In the genomic region with DNA sequence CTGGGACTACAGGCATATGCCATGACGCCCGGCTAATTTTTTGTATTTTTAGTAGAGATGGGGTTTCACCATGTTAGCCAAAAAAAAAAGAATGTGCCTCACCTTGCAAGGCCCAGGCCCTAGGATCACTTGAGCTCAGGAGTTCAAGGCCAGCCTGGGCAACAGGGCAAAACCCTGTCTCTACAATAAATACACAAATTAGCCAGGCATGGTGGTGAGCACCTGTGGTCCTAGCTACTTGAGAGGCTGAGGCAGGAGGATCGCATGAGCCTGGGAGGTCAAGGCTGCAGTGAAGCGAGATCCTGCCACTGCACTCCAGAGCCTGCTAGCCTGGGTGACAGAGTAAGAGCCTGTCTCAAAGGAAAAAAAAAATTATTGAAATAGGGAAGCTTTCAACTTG, we compare ENCODE assay signal across 25 cellular contexts. TPM values are rescaled to one million over a fixed set of nuclear protein-coding genes. Genes with fewer than 3 reads are reported as not detected.
DNase-seq lines count a peak whose midpoint lies in the region; ATAC-seq, FAIRE-seq and TF ChIP-seq lines count a peak whose summit lies in the region.
"Had no signal": no experiment of that assay in that cellular context is flagged by ENCODE, and none has a peak within 500 bp of the region (broad histone marks: within the 10 kb centered on the region; RNA-seq: fewer than 3 reads in every experiment).

No MANE protein-coding gene starts in this region.

- H3K9ac ChIP-seq in Loucy (ENCODE audit: low read depth, low read length, poor library complexity, severe bottlenecking): no peak overlapping the region
- no peak overlapping the region for H3K9ac ChIP-seq in K562 (ENCODE audit: insufficient read depth in 1 of 2, low read depth in 2 of 2, low read length in 2 of 2)
- H3K9ac ChIP-seq: KMS-11 had no signal

- 91% methylated on average over 4 of the region's 4 CpGs for WGBS in K562 (ENCODE audit: insufficient coverage, low coverage, missing lambda C conversion rate)

- TF ChIP-seq EP300 in K562 (IDR thresholded peaks at IDR 0.05; ENCODE audit: low read length): no peak

- no peak for TF ChIP-seq POLR2A in K562 (conservative IDR thresholded peaks at IDR 0.05)

- in situ Hi-C loops in K562 (cut with MboI): no loop called here

- no peaks in the 10 kb centered on the region for H3K9me3 ChIP-seq in Loucy (ENCODE audit: insufficient read depth, low read depth, low read length)
- H3K9me3 ChIP-seq in K562 (replicated peaks; ENCODE audit: control insufficient read depth, insufficient read depth, low read depth, low read length): no peaks in the 10 kb centered on the region
- H3K9me3 ChIP-seq: HAP-1 had no signal

- no peak for FAIRE-seq in K562 (lab: Jason Lieb, UNC)
- FAIRE-seq: GM12892 had no signal

- peaks cover 28% of the 10 kb centered on the region for H3K4me1 ChIP-seq in Loucy (ENCODE audit: insufficient read depth, low read length, poor library complexity, severe bottlenecking)
- H3K4me1 ChIP-seq in K562 (replicated peaks in 1 of 2; ENCODE audit: control insufficient read depth in 2 of 2, insufficient read depth in 2 of 2, low read length in 2 of 2): no peaks in the 10 kb centered on the region; a peak in 1 of 5 replicates
- H3K4me1 ChIP-seq: HAP-1 had no signal

- BruUV-seq in K562 (replicated peaks; lab: Mats Ljungman, UMichigan): no TSS peak

- no peaks in the 10 kb centered on the region for H3K9me1 ChIP-seq in K562 (ENCODE audit: control insufficient read depth, insufficient read depth, low read length)

- peaks cover 24% of the 10 kb centered on the region for H3K4me1 Mint-ChIP-seq in activated T-cell treated with anti-CD3 and anti-CD28 coated beads, Interleukin-2, amount 50 U/mL, for 24 hours (ENCODE audit: low read depth)
- no peaks in the 10 kb centered on the region for H3K4me1 Mint-ChIP-seq in progenitor cell of endocrine pancreas (ENCODE audit: low read depth)
- H3K4me1 Mint-ChIP-seq: GM23338 had no signal

- peaks cover 92% of the 10 kb centered on the region for H3K36me3 Mint-ChIP-seq in activated T-cell treated with anti-CD3 and anti-CD28 coated beads, Interleukin-2, amount 50 U/mL, for 24 hours (ENCODE audit: low read depth)
- H3K36me3 Mint-ChIP-seq in progenitor cell of endocrine pancreas (ENCODE audit: insufficient read depth): peaks cover 17% of the 10 kb centered on the region

- peak overlapping the region; percentile 29 for H3K27ac Mint-ChIP-seq in activated T-cell treated with anti-CD3 and anti-CD28 coated beads, Interleukin-2, amount 50 U/mL, for 24 hours
- H3K27ac Mint-ChIP-seq in progenitor cell of endocrine pancreas: peak overlapping the region; percentile 24
- H3K27ac Mint-ChIP-seq: GM23338 had no signal

- H2AFZ ChIP-seq in Loucy (ENCODE audit: low read length) (no peak overlapping the region), K562 (ENCODE audit: low read depth, low read length) (no peak overlapping the region)
- H2AFZ ChIP-seq: GM23338 had no signal

- H3K79me2 ChIP-seq in Loucy (ENCODE audit: insufficient read depth, low read length) (peaks cover 58% of the 10 kb centered on the region), K562 (ENCODE audit: control insufficient read depth, insufficient read depth, low read length) (peaks cover 19% of the 10 kb centered on the region)

- H3K9me2 ChIP-seq in Loucy (replicated peaks; ENCODE audit: low read depth, low read length): no peaks in the 10 kb centered on the region

- no peaks in the 10 kb centered on the region for H3K9me3 Mint-ChIP-seq in activated T-cell treated with anti-CD3 and anti-CD28 coated beads, Interleukin-2, amount 50 U/mL, for 24 hours
- H3K9me3 Mint-ChIP-seq in progenitor cell of endocrine pancreas (ENCODE audit: low read depth): no peaks in the 10 kb centered on the region
- H3K9me3 Mint-ChIP-seq: CD8-positive, alpha-beta memory T cell; GM23338 had no signal

- H3K27ac ChIP-seq in K562 (ENCODE audit: extremely low read depth, low read depth, low read length): no peak overlapping the region
- H3K27ac ChIP-seq: KMS-11 had no signal

- H3K27me3 ChIP-seq in Loucy (ENCODE audit: insufficient read depth, low read length, poor library complexity, severe bottlenecking): no peaks in the 10 kb centered on the region
- H3K27me3 ChIP-seq in K562 (ENCODE audit: control insufficient read depth in 2 of 2, insufficient read depth in 2 of 2, low read length in 2 of 2): no peaks in the 10 kb centered on the region

- H4K20me1 ChIP-seq in Loucy (ENCODE audit: insufficient read depth, low read length, poor library complexity, severe bottlenecking) (peaks cover 73% of the 10 kb centered on the region), K562 (replicated peaks; ENCODE audit: control insufficient read depth, insufficient read depth, low read length) (peaks cover 23% of the 10 kb centered on the region)

- H3K4me3 Mint-ChIP-seq in activated T-cell treated with anti-CD3 and anti-CD28 coated beads, Interleukin-2, amount 50 U/mL, for 24 hours: no peak overlapping the region
- H3K4me3 Mint-ChIP-seq in progenitor cell of endocrine pancreas (ENCODE audit: low read depth): no peak overlapping the region
- H3K4me3 Mint-ChIP-seq: CD8-positive, alpha-beta memory T cell; GM23338 had no signal

- no peak for ATAC-seq in K562
- ATAC-seq: GM23338, SK-N-SH treated with all-trans-retinoic acid at 6 μM for 48 hours had no signal

- H3K4me2 ChIP-seq in Loucy (ENCODE audit: low read depth, low read length, poor library complexity, severe bottlenecking) (peak overlapping the region; percentile 66), K562 (ENCODE audit: insufficient read depth, low read length) (no peak overlapping the region)
- H3K4me2 ChIP-seq: GM23338, KMS-11 had no signal

- CTCF ChIA-PET in K562 (lab: Yijun Ruan, JAX; ENCODE audit: low intra/inter-chr PET ratio): no interaction called here

- intact Hi-C loops in K562 (cut with micrococcal nuclease): no loop called here

- H3K4me3 ChIP-seq in Loucy (ENCODE audit: low read length, poor library complexity, severe bottlenecking) (no peak overlapping the region), K562 (no peak overlapping the region)
- H3K4me3 ChIP-seq: GM23338, HAP-1 had no signal

- TF ChIP-seq RAD21 in K562 (CRISPR knock-in tag; conservative IDR thresholded peaks at IDR 0.05 in 1 of 2, IDR thresholded peaks at IDR 0.05 in 1 of 2): no peak

- H3F3A ChIP-seq in Loucy (ENCODE audit: low read depth): peaks cover 13% of the 10 kb centered on the region; the same call in 1 of the 2 replicates

- POLR2A ChIA-PET in K562 (lab: Yijun Ruan, JAX): interaction anchor here (0.6 kb wide), 2 partner anchors 166 to 425 kb away, joined by 3 read pairs; no protein-coding TSS in a partner anchor

- peaks cover 93% of the 10 kb centered on the region for H3K36me3 ChIP-seq in Loucy (ENCODE audit: insufficient read depth, low read length)
- H3K36me3 ChIP-seq in K562 (ENCODE audit: control insufficient read depth, insufficient read depth, low read length): peaks cover 89% of the 10 kb centered on the region

- no peak for TF ChIP-seq CTCF in Loucy (conservative IDR thresholded peaks at IDR 0.05; ENCODE audit: low read length)
- TF ChIP-seq CTCF in K562 (IDR thresholded peaks at IDR 0.05 in 2 of 3, conservative IDR thresholded peaks at IDR 0.05 in 1 of 3; ENCODE audit: insufficient read depth in 2 of 3, low read depth in 1 of 3, low read length in 3 of 3): no peak
- no peak for TF ChIP-seq CTCF in progenitor cell of endocrine pancreas (IDR thresholded peaks at IDR 0.05; ENCODE audit: unreplicated experiment)

- no peaks in the 10 kb centered on the region for H3K27me3 Mint-ChIP-seq in activated T-cell treated with anti-CD3 and anti-CD28 coated beads, Interleukin-2, amount 50 U/mL, for 24 hours
- H3K27me3 Mint-ChIP-seq in progenitor cell of endocrine pancreas: no peaks in the 10 kb centered on the region
- H3K27me3 Mint-ChIP-seq: CD8-positive, alpha-beta memory T cell had no signal

- no peak for DNase-seq in activated T-cell treated with anti-CD3 and anti-CD28 coated beads, Interleukin-2, amount 50 U/mL, for 24 hours
- no peak for DNase-seq in activated T-cell treated with anti-CD3 and anti-CD28 coated beads for 4 hours
- no peak for DNase-seq in K562 (ENCODE audit: extremely low read depth in 1 of 4, low spot score in 3 of 4)
- DNase-seq in progenitor cell of endocrine pancreas (ENCODE audit: low spot score, unreplicated experiment): no peak
- no peak for DNase-seq in CD1c-positive myeloid dendritic cell (ENCODE audit: extremely low spot score)
- no peak for DNase-seq in HUDEP-2 (lab: John Stamatoyannopoulos, UW; ENCODE audit: unreplicated experiment in 76 of 76)
- DNase-seq: 8988T; AML-193; C1 segment of cervical spinal cord; Calu3; CD8-positive, alpha-beta memory T cell; DMS153; MV-4-11; NCI-H1694; NCI-H2081; NCI-H446 treated with DMSO at 0.1 percent for 48 hours; NCI-H526 treated with DMSO at 0.1 percent for 48 hours; OCI-M1 had no signal

RNA-seq across cellular contexts. Expression of gene LDHC, which starts 8.1 kb away (rescaled TPM):
- total RNA-seq in K562 (2011; cell fraction: chromatin; rRNA removed; ENCODE audit: low replicate concordance): not detected in 2 replicates
- total RNA-seq in K562 (2011; cell fraction: nucleolus; rRNA removed): not detected in 2 replicates
- not detected in 2 replicates for total RNA-seq in K562 (2011; cell fraction: nucleoplasm; rRNA removed)
- not detected in 2 replicates for total RNA-seq in K562 (2014; rRNA removed)
- not detected in 2 replicates for total RNA-seq in K562 (2014; rRNA removed; fragmentation: Illumina TruSeq; extraction: Trizol)
- total RNA-seq in K562 (2015; rRNA removed; fragmentation: Illumina TruSeq; extraction: Trizol): not detected in 2 replicates
- total RNA-seq in K562 (2021): not detected in 2 replicates
- not detected in 2 replicates for polyA plus RNA-seq in K562 (2011; rRNA removed)
- polyA plus RNA-seq in K562 (2011; cell fraction: cytosol; rRNA removed): not detected in 2 replicates
- not detected in 2 replicates for polyA plus RNA-seq in K562 (2011; cell fraction: nucleus; rRNA removed)
- polyA plus RNA-seq in K562 (2012): not detected in 2 replicates
- not detected in 2 replicates for polyA plus RNA-seq in K562 (2014; fragmentation: Illumina TruSeq; extraction: Trizol)
- polyA plus RNA-seq in K562 (2014; fragmentation: Nextera tagmentation; extraction: Ambion mirVana): not detected
- not detected in 2 replicates for polyA plus RNA-seq in K562 (2014; rRNA removed)
- 0.42 TPM in 1 of 2 replicates, not detected in the other for polyA minus RNA-seq in K562 (2011; rRNA and poly(A)+ RNA removed)
- not detected in 2 replicates for polyA minus RNA-seq in K562 (2011; cell fraction: cytosol; rRNA and poly(A)+ RNA removed)
- not detected in 2 replicates for polyA minus RNA-seq in K562 (2011; cell fraction: nucleus; rRNA and poly(A)+ RNA removed)
- total RNA-seq in progenitor cell of endocrine pancreas: 0.29 and 0.55 TPM in 2 replicates
- total RNA-seq: Calu3; CD8-positive, alpha-beta memory T cell; G401 had no signal
- polyA plus RNA-seq: CD8-positive, alpha-beta memory T cell; GM23338 had no signal

RNA-seq across cellular contexts. Expression of gene LDHA, which starts 9.7 kb away (rescaled TPM):
- total RNA-seq in K562 (2011; cell fraction: chromatin; rRNA removed; ENCODE audit: low replicate concordance): 227 and 496 TPM in 2 replicates
- 234 and 275 TPM in 2 replicates for total RNA-seq in K562 (2011; cell fraction: nucleolus; rRNA removed)
- total RNA-seq in K562 (2011; cell fraction: nucleoplasm; rRNA removed): 463 and 572 TPM in 2 replicates
- total RNA-seq in K562 (2014; rRNA removed) (497 and 537 TPM in 2 replicates), K562 (2014; rRNA removed; fragmentation: Illumina TruSeq; extraction: Trizol) (535 and 615 TPM in 2 replicates), K562 (2015; rRNA removed; fragmentation: Illumina TruSeq; extraction: Trizol) (587 and 664 TPM in 2 replicates), K562 (2021) (739 and 755 TPM in 2 replicates), progenitor cell of endocrine pancreas (60.6 and 78.1 TPM in 2 replicates)
- polyA plus RNA-seq in K562 (2011; rRNA removed) (2,290 and 3,001 TPM in 2 replicates), K562 (2014; fragmentation: Illumina TruSeq; extraction: Trizol) (1,410 and 1,720 TPM in 2 replicates), K562 (2014; fragmentation: Nextera tagmentation; extraction: Ambion mirVana) (1,000 to 10,000 TPM in 1 of 2 experiments, 100 to 1,000 TPM in 1; 926 to 1,451 TPM), K562 (2014; rRNA removed) (981 and 1,026 TPM in 2 replicates)
- 907 and 2,175 TPM in 2 replicates for polyA plus RNA-seq in K562 (2011; cell fraction: cytosol; rRNA removed)
- polyA plus RNA-seq in K562 (2011; cell fraction: nucleus; rRNA removed): 371 and 679 TPM in 2 replicates
- 741 and 1,455 TPM in 2 replicates for polyA plus RNA-seq in K562 (2012)
- 3,343 and 3,532 TPM in 2 replicates for polyA minus RNA-seq in K562 (2011; rRNA and poly(A)+ RNA removed)
- polyA minus RNA-seq in K562 (2011; cell fraction: cytosol; rRNA and poly(A)+ RNA removed): 1,176 and 1,311 TPM in 2 replicates
- polyA minus RNA-seq in K562 (2011; cell fraction: nucleus; rRNA and poly(A)+ RNA removed): 165 and 457 TPM in 2 replicates

RNA-seq across cellular contexts. Expression of gene LDHAL6A, which starts 51.6 kb away (rescaled TPM):
- total RNA-seq in K562 (2011; cell fraction: chromatin; rRNA removed; ENCODE audit: low replicate concordance): not detected in 2 replicates
- not detected in 2 replicates for total RNA-seq in K562 (2011; cell fraction: nucleolus; rRNA removed)
- not detected in 2 replicates for total RNA-seq in K562 (2011; cell fraction: nucleoplasm; rRNA removed)
- total RNA-seq in K562 (2014; rRNA removed): not detected in 2 replicates
- not detected in 2 replicates for total RNA-seq in K562 (2014; rRNA removed; fragmentation: Illumina TruSeq; extraction: Trizol)
- total RNA-seq in K562 (2015; rRNA removed; fragmentation: Illumina TruSeq; extraction: Trizol): not detected in 2 replicates
- total RNA-seq in K562 (2021): not detected in 2 replicates
- 0.04 TPM in 1 of 2 replicates, not detected in the other for polyA plus RNA-seq in K562 (2011; rRNA removed)
- polyA plus RNA-seq in K562 (2011; cell fraction: cytosol; rRNA removed): not detected in 2 replicates
- not detected in 2 replicates for polyA plus RNA-seq in K562 (2011; cell fraction: nucleus; rRNA removed)
- not detected in 2 replicates for polyA plus RNA-seq in K562 (2012)
- polyA plus RNA-seq in K562 (2014; fragmentation: Illumina TruSeq; extraction: Trizol): not detected in 2 replicates
- polyA plus RNA-seq in K562 (2014; fragmentation: Nextera tagmentation; extraction: Ambion mirVana): not detected
- not detected in 2 replicates for polyA plus RNA-seq in K562 (2014; rRNA removed)
- polyA minus RNA-seq in K562 (2011; rRNA and poly(A)+ RNA removed): not detected in 2 replicates
- polyA minus RNA-seq in K562 (2011; cell fraction: cytosol; rRNA and poly(A)+ RNA removed): not detected in 2 replicates
- polyA minus RNA-seq in K562 (2011; cell fraction: nucleus; rRNA and poly(A)+ RNA removed): not detected in 2 replicates
- not detected in 2 replicates for total RNA-seq in progenitor cell of endocrine pancreas
- total RNA-seq: Calu3; CD8-positive, alpha-beta memory T cell; G401 had no signal
- polyA plus RNA-seq: CD8-positive, alpha-beta memory T cell had no signal
